8 cellular contexts compared by ENCODE assay signal in genomic region chr6:34425498-34426410, GRCh38. TPM values are rescaled to one million over a fixed set of nuclear protein-coding genes. Genes with fewer than 3 reads are reported as not detected.
DNase-seq lines count a peak whose midpoint lies in the region; ATAC-seq and TF ChIP-seq lines count a peak whose summit lies in the region.

TSS of gene RPS10 (minus strand) at chr6:34426069. CDS start at chr6:34425221, 848 bp downstream.

- H3K4me3 ChIP-seq in lower lobe of right lung, result peak within 1 kb of the TSS; percentile 70

- peak within 1 kb of the TSS; percentile 75 for H3K27ac ChIP-seq in lower lobe of right lung

- DNase-seq in CD14-positive monocyte (ENCODE audit: low spot score) (peak; percentile 87), HT1080 (ENCODE audit: low read depth) (peak; percentile 89), NOMO-1 (lab: John Stamatoyannopoulos, UW; ENCODE audit: unreplicated experiment in 2 of 2) (peak; percentile 86 to 87), lower lobe of right lung (peak; percentile 95)
- DNase-seq in activated CD8-positive, alpha-beta memory T cell treated with anti-CD3 and anti-CD28 coated beads for 24 hours, result peak; percentile 98
- peak; percentile 85 for DNase-seq in effector CD4-positive, alpha-beta T cell
- DNase-seq in stimulated activated CD4-positive, alpha-beta T cell treated with anti-CD3 and anti-CD28 coated beads, TNF-alpha, amount 100 ng/mL, for 1 hour (ENCODE audit: low read depth in 3 of 3, low spot score in 1 of 3), result peak; percentile 77 to 91 (median 82)

- peaks cover 15% of the 10 kb centered on the region for H3K4me1 Mint-ChIP-seq in CD14-positive monocyte

- intact Hi-C loops in CD14-positive monocyte (cut with micrococcal nuclease), result loop anchor here (2.0 to 5.0 kb wide), 2 partner anchors 177 to 638 kb away; partner anchors contain the start of genes LEMD2 (in 1 of the 2) and SMIM29 (in 1 of the 2)
- intact Hi-C loops in lower lobe of right lung (cut with DNase I), result no loop called here

- H3K27me3 Mint-ChIP-seq in CD14-positive monocyte (ENCODE audit: low read depth in 3 of 3), result peaks cover 0 to 5% (median 5%) of the 10 kb centered on the region in 3 donors

- H3K27me3 ChIP-seq in lower lobe of right lung (ENCODE audit: low read depth), result no peaks in the 10 kb centered on the region

- H3K36me3 Mint-ChIP-seq in CD14-positive monocyte, result peaks cover 41 to 42% of the 10 kb centered on the region in 2 donors

- peaks cover 41% of the 10 kb centered on the region for H3K36me3 ChIP-seq in lower lobe of right lung

- H3K9me3 Mint-ChIP-seq in CD14-positive monocyte, result peaks cover 0 to 4% (median 0%) of the 10 kb centered on the region in 7 donors

- TF ChIP-seq CTCF in CD14-positive monocyte (IDR thresholded peaks at IDR 0.05), result no peak
- TF ChIP-seq CTCF in lower lobe of right lung (IDR thresholded peaks at IDR 0.05), result no peak

- peaks cover 26% of the 10 kb centered on the region for H3K4me1 ChIP-seq in lower lobe of right lung

- ATAC-seq in GM19467 (IDR thresholded peaks at IDR 0.05; ENCODE audit: unreplicated experiment), result peak; percentile 76
- ATAC-seq in lower lobe of right lung, result peak; percentile 100

- no peaks in the 10 kb centered on the region for H3K9me3 ChIP-seq in lower lobe of right lung

- H3K4me3 Mint-ChIP-seq in CD14-positive monocyte, result peak within 1 kb of the TSS; percentile 93

- peak within 1 kb of the TSS; percentile 95 to 97 (median 97) for H3K27ac Mint-ChIP-seq in CD14-positive monocyte

RNA-seq across cellular contexts. Expression of gene RPS10, which starts in this region (rescaled TPM):
- polyA plus RNA-seq in CD14-positive monocyte, result 1,000 to 10,000 TPM in 1 of 2 donors, 100 to 1,000 TPM in 1; 645 to 1,054 TPM
- 1,808 and 3,039 TPM in 2 replicates for total RNA-seq in HT1080 (2014; rRNA removed; shearing (Covaris generic))
- polyA plus RNA-seq in HT1080 (2015; cell fraction: cytosol; rRNA removed), result 4,132 and 4,778 TPM in 2 replicates
- 1,345 and 1,445 TPM in 2 replicates for polyA plus RNA-seq in HT1080 (2015; cell fraction: nucleus; rRNA removed)
- total RNA-seq in lower lobe of right lung, result 956 TPM

Comparison
In these comparisons a context has a peak if more than half of its experiments do, and no peak if none do; other contexts are left out.
1. Peak in every context shown above with its lines: DNase-seq, ATAC-seq, H3K4me3 ChIP-seq and H3K27ac ChIP-seq.